ENCODE assay signal across 1 cellular context in the genomic region with DNA sequence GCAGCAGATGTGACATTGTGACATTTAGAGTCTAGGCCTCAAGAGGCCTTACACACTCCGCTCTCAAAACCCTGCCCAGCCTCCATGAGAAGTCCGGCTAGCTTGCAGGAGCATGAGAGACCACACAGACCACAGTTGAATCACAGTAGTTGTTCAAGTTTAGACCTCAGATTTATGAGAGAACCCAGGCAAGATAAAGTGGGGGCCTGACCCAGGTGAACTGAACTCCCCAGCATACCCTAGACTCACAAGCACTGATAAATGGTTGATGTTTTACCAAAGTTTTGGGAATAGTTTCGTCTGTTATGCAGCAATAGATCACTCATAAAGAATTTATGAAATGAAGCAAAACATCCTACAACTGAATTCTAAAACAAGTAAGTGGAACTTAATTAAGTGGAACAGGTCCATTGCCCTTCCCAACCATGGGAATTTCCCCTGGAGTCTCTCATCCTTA.
TF ChIP-seq lines count a peak whose summit lies in the region.

No MANE protein-coding gene starts in this region.

TF ChIP-seq in GM12878, 131 proteins besides CTCF, POLR2A, EP300 and RAD21 (continued from another document):
- TF ChIP-seq, protein P1, sequence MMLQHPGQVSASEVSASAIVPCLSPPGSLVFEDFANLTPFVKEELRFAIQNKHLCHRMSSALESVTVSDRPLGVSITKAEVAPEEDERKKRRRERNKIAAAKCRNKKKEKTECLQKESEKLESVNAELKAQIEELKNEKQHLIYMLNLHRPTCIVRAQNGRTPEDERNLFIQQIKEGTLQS (IDR thresholded peaks at IDR 0.05; ENCODE audit: borderline replicate concordance, extremely low read depth, low read depth, low read length), result no peak
- TF ChIP-seq IKZF1 (conservative IDR thresholded peaks at IDR 0.05) (peak; percentile 51; the same call in 1 of the 2 replicates), GABPA (IDR thresholded peaks at IDR 0.05; ENCODE audit: low read depth) (no peak), RUNX3 (IDR thresholded peaks at IDR 0.05; ENCODE audit: low read length) (peak; percentile 72; the same call in 1 of the 2 replicates), PML (IDR thresholded peaks at IDR 0.05; ENCODE audit: low read length) (no peak), CHD1 (IDR thresholded peaks at IDR 0.05; ENCODE audit: low read depth, low read length) (no peak), SMARCA5 (IDR thresholded peaks at IDR 0.05) (no peak), ZNF384 (IDR thresholded peaks at IDR 0.05; ENCODE audit: borderline replicate concordance, low read depth, low read length) (no peak), MTA2 (IDR thresholded peaks at IDR 0.05; ENCODE audit: low read depth) (peak; percentile 21; the same call in 1 of the 2 replicates)
- TF ChIP-seq, protein P2, sequence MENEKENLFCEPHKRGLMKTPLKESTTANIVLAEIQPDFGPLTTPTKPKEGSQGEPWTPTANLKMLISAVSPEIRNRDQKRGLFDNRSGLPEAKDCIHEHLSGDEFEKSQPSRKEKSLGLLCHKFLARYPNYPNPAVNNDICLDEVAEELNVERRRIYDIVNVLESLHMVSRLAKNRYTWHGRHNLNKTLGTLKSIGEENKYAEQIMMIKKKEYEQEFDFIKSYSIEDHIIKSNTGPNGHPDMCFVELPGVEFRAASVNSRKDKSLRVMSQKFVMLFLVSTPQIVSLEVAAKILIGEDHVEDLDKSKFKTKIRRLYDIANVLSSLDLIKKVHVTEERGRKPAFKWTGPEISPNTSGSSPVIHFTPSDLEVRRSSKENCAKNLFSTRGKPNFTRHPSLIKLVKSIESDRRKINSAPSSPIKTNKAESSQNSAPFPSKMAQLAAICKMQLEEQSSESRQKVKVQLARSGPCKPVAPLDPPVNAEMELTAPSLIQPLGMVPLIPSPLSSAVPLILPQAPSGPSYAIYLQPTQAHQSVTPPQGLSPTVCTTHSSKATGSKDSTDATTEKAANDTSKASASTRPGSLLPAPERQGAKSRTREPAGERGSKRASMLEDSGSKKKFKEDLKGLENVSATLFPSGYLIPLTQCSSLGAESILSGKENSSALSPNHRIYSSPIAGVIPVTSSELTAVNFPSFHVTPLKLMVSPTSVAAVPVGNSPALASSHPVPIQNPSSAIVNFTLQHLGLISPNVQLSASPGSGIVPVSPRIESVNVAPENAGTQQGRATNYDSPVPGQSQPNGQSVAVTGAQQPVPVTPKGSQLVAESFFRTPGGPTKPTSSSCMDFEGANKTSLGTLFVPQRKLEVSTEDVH (IDR thresholded peaks at IDR 0.05; ENCODE audit: low read depth, partially characterized antibody), result no peak
- TF ChIP-seq, protein P3, sequence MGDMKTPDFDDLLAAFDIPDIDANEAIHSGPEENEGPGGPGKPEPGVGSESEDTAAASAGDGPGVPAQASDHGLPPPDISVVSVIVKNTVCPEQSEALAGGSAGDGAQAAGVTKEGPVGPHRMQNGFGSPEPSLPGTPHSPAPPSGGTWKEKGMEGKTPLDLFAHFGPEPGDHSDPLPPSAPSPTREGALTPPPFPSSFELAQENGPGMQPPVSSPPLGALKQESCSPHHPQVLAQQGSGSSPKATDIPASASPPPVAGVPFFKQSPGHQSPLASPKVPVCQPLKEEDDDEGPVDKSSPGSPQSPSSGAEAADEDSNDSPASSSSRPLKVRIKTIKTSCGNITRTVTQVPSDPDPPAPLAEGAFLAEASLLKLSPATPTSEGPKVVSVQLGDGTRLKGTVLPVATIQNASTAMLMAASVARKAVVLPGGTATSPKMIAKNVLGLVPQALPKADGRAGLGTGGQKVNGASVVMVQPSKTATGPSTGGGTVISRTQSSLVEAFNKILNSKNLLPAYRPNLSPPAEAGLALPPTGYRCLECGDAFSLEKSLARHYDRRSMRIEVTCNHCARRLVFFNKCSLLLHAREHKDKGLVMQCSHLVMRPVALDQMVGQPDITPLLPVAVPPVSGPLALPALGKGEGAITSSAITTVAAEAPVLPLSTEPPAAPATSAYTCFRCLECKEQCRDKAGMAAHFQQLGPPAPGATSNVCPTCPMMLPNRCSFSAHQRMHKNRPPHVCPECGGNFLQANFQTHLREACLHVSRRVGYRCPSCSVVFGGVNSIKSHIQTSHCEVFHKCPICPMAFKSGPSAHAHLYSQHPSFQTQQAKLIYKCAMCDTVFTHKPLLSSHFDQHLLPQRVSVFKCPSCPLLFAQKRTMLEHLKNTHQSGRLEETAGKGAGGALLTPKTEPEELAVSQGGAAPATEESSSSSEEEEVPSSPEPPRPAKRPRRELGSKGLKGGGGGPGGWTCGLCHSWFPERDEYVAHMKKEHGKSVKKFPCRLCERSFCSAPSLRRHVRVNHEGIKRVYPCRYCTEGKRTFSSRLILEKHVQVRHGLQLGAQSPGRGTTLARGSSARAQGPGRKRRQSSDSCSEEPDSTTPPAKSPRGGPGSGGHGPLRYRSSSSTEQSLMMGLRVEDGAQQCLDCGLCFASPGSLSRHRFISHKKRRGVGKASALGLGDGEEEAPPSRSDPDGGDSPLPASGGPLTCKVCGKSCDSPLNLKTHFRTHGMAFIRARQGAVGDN (IDR thresholded peaks at IDR 0.05), result peak; percentile 72; the same call in 1 of the 2 replicates
- TF ChIP-seq, protein P4, sequence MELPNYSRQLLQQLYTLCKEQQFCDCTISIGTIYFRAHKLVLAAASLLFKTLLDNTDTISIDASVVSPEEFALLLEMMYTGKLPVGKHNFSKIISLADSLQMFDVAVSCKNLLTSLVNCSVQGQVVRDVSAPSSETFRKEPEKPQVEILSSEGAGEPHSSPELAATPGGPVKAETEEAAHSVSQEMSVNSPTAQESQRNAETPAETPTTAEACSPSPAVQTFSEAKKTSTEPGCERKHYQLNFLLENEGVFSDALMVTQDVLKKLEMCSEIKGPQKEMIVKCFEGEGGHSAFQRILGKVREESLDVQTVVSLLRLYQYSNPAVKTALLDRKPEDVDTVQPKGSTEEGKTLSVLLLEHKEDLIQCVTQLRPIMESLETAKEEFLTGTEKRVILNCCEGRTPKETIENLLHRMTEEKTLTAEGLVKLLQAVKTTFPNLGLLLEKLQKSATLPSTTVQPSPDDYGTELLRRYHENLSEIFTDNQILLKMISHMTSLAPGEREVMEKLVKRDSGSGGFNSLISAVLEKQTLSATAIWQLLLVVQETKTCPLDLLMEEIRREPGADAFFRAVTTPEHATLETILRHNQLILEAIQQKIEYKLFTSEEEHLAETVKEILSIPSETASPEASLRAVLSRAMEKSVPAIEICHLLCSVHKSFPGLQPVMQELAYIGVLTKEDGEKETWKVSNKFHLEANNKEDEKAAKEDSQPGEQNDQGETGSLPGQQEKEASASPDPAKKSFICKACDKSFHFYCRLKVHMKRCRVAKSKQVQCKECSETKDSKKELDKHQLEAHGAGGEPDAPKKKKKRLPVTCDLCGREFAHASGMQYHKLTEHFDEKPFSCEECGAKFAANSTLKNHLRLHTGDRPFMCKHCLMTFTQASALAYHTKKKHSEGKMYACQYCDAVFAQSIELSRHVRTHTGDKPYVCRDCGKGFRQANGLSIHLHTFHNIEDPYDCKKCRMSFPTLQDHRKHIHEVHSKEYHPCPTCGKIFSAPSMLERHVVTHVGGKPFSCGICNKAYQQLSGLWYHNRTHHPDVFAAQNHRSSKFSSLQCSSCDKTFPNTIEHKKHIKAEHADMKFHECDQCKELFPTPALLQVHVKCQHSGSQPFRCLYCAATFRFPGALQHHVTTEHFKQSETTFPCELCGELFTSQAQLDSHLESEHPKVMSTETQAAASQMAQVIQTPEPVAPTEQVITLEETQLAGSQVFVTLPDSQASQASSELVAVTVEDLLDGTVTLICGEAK (IDR thresholded peaks at IDR 0.05; ENCODE audit: borderline replicate concordance), result no peak
- TF ChIP-seq, protein P5, sequence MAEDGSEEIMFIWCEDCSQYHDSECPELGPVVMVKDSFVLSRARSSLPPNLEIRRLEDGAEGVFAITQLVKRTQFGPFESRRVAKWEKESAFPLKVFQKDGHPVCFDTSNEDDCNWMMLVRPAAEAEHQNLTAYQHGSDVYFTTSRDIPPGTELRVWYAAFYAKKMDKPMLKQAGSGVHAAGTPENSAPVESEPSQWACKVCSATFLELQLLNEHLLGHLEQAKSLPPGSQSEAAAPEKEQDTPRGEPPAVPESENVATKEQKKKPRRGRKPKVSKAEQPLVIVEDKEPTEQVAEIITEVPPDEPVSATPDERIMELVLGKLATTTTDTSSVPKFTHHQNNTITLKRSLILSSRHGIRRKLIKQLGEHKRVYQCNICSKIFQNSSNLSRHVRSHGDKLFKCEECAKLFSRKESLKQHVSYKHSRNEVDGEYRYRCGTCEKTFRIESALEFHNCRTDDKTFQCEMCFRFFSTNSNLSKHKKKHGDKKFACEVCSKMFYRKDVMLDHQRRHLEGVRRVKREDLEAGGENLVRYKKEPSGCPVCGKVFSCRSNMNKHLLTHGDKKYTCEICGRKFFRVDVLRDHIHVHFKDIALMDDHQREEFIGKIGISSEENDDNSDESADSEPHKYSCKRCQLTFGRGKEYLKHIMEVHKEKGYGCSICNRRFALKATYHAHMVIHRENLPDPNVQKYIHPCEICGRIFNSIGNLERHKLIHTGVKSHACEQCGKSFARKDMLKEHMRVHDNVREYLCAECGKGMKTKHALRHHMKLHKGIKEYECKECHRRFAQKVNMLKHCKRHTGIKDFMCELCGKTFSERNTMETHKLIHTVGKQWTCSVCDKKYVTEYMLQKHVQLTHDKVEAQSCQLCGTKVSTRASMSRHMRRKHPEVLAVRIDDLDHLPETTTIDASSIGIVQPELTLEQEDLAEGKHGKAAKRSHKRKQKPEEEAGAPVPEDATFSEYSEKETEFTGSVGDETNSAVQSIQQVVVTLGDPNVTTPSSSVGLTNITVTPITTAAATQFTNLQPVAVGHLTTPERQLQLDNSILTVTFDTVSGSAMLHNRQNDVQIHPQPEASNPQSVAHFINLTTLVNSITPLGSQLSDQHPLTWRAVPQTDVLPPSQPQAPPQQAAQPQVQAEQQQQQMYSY (CRISPR knock-in tag; IDR thresholded peaks at IDR 0.05), result no peak
- TF ChIP-seq, protein P6, sequence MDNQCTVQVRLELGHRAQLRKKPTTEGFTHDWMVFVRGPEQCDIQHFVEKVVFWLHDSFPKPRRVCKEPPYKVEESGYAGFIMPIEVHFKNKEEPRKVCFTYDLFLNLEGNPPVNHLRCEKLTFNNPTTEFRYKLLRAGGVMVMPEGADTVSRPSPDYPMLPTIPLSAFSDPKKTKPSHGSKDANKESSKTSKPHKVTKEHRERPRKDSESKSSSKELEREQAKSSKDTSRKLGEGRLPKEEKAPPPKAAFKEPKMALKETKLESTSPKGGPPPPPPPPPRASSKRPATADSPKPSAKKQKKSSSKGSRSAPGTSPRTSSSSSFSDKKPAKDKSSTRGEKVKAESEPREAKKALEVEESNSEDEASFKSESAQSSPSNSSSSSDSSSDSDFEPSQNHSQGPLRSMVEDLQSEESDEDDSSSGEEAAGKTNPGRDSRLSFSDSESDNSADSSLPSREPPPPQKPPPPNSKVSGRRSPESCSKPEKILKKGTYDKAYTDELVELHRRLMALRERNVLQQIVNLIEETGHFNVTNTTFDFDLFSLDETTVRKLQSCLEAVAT (IDR thresholded peaks at IDR 0.05), result peak; percentile 56; the same call in 1 of the 2 replicates
